ENCODE assay signal across 11 cellular contexts in genomic region chr2:58107803-58108710, GRCh38.
DNase-seq lines count a peak whose midpoint lies in the region; ATAC-seq and TF ChIP-seq lines count a peak whose summit lies in the region.
"Had no signal": no experiment of that assay in that cellular context is flagged by ENCODE, and none has a peak within 500 bp of the region (broad histone marks: within the 10 kb centered on the region; RNA-seq: fewer than 3 reads in every experiment).

No MANE protein-coding gene starts in this region.

- ATAC-seq in upper lobe of left lung (ENCODE audit: low FRiP score in 2 of 2) (peak; percentile 80 to 89), HG02759 (IDR thresholded peaks at IDR 0.05; ENCODE audit: unreplicated experiment) (no peak)

- TF ChIP-seq CTCF in MCF 10A (IDR thresholded peaks at IDR 0.05; ENCODE audit: unreplicated experiment) (no peak), breast epithelium (IDR thresholded peaks at IDR 0.05) (no peak), upper lobe of left lung (IDR thresholded peaks at IDR 0.05) (no peak), endodermal cell (conservative IDR thresholded peaks at IDR 0.05) (no peak)

- peaks cover 46% of the 10 kb centered on the region for H3K4me1 Mint-ChIP-seq in MCF 10A (ENCODE audit: insufficient read depth, unreplicated experiment)
- peaks cover 13% of the 10 kb centered on the region for H3K4me1 Mint-ChIP-seq in endodermal cell
- peaks cover 12% of the 10 kb centered on the region for H3K4me1 Mint-ChIP-seq in activated T-helper 1 cell treated with anti-CD3 and anti-CD28 coated beads, Interleukin-12 subunit alpha, Interleukin-12 subunit beta, Interleukin-2, Interleukin-4 antibody, amounts not matched to agents 30 ng/mL and 10 ng/mL and 1 ng/mL, durations not matched to agents 14 hours and 24 hours and 36 hours (ENCODE audit: low read depth)

- H3K4me3 Mint-ChIP-seq in MCF 10A (ENCODE audit: unreplicated experiment) (peak overlapping the region; percentile 58), endodermal cell (no peak overlapping the region)
- no peak overlapping the region for H3K4me3 Mint-ChIP-seq in activated T-helper 1 cell treated with anti-CD3 and anti-CD28 coated beads, Interleukin-12 subunit alpha, Interleukin-12 subunit beta, Interleukin-2, Interleukin-4 antibody, amounts not matched to agents 30 ng/mL and 10 ng/mL and 1 ng/mL, durations not matched to agents 14 hours and 24 hours and 36 hours

- H3K27ac ChIP-seq in breast epithelium (no peak overlapping the region), upper lobe of left lung (peak overlapping the region; percentile 28 to 67 (median 48)), endodermal cell (ENCODE audit: low read depth, low read length) (no peak overlapping the region)

- no peaks in the 10 kb centered on the region for H3K9me3 Mint-ChIP-seq in MCF 10A (ENCODE audit: unreplicated experiment)
- H3K9me3 Mint-ChIP-seq in endodermal cell: no peaks in the 10 kb centered on the region
- no peaks in the 10 kb centered on the region for H3K9me3 Mint-ChIP-seq in activated T-helper 1 cell treated with anti-CD3 and anti-CD28 coated beads, Interleukin-12 subunit alpha, Interleukin-12 subunit beta, Interleukin-2, Interleukin-4 antibody, amounts not matched to agents 30 ng/mL and 10 ng/mL and 1 ng/mL, durations not matched to agents 14 hours and 24 hours and 36 hours

- H3K27me3 Mint-ChIP-seq in MCF 10A (ENCODE audit: insufficient read depth, unreplicated experiment) (no peaks in the 10 kb centered on the region), endodermal cell (ENCODE audit: insufficient read depth) (no peaks in the 10 kb centered on the region)
- H3K27me3 Mint-ChIP-seq in activated T-helper 1 cell treated with anti-CD3 and anti-CD28 coated beads, Interleukin-12 subunit alpha, Interleukin-12 subunit beta, Interleukin-2, Interleukin-4 antibody, amounts not matched to agents 30 ng/mL and 10 ng/mL and 1 ng/mL, durations not matched to agents 14 hours and 24 hours and 36 hours (ENCODE audit: insufficient read depth): no peaks in the 10 kb centered on the region

- H3K27ac Mint-ChIP-seq in MCF 10A (ENCODE audit: low read depth, unreplicated experiment) (peak overlapping the region; percentile 89), endodermal cell (no peak overlapping the region)
- no peak overlapping the region for H3K27ac Mint-ChIP-seq in activated T-helper 1 cell treated with anti-CD3 and anti-CD28 coated beads, Interleukin-12 subunit alpha, Interleukin-12 subunit beta, Interleukin-2, Interleukin-4 antibody, amounts not matched to agents 30 ng/mL and 10 ng/mL and 1 ng/mL, durations not matched to agents 14 hours and 24 hours and 36 hours

- H3K9me3 ChIP-seq in breast epithelium: no peaks in the 10 kb centered on the region
- H3K9me3 ChIP-seq in upper lobe of left lung: no peaks in the 10 kb centered on the region
- H3K9me3 ChIP-seq in endodermal cell (ENCODE audit: control insufficient read depth, low read length): no peaks in the 10 kb centered on the region

- H3K4me1 ChIP-seq in breast epithelium: no peaks in the 10 kb centered on the region
- peaks cover 0 to 10% (median 5%) of the 10 kb centered on the region in 4 donors for H3K4me1 ChIP-seq in upper lobe of left lung
- no peaks in the 10 kb centered on the region for H3K4me1 ChIP-seq in endodermal cell (ENCODE audit: control insufficient read depth, insufficient read depth, low read length)

- CTCF ChIA-PET in MCF 10A (lab: Yijun Ruan, JAX): no interaction called here

- H3K36me3 ChIP-seq in breast epithelium (no peaks in the 10 kb centered on the region), upper lobe of left lung (no peaks in the 10 kb centered on the region), endodermal cell (ENCODE audit: control insufficient read depth, insufficient read depth, low read length) (no peaks in the 10 kb centered on the region)

- intact Hi-C loops in MCF 10A (cut with micrococcal nuclease) (loop anchor here (2.0 kb wide), 1 partner anchor 61 kb away; the partner anchor contains the start of gene VRK2), breast epithelium (cut with DNase I; ENCODE audit: low total_unique reads) (loop anchor here (5.0 kb wide), 1 partner anchor 79 kb away; no protein-coding TSS in a partner anchor)
- intact Hi-C loops in activated T-helper 1 cell treated with anti-CD3 and anti-CD28 coated beads, Interleukin-12 subunit alpha, Interleukin-12 subunit beta, Interleukin-2, Interleukin-4 antibody, amounts not matched to agents 30 ng/mL and 10 ng/mL and 1 ng/mL, durations not matched to agents 14 hours and 24 hours and 36 hours (cut with micrococcal nuclease): no loop called here

- H3K9ac ChIP-seq in endodermal cell (ENCODE audit: extremely low read depth, low read length, poor library complexity, severe bottlenecking): no peak overlapping the region

- no peak overlapping the region for H3K4me3 ChIP-seq in breast epithelium
- no peak overlapping the region for H3K4me3 ChIP-seq in upper lobe of left lung
- H3K4me3 ChIP-seq in endodermal cell (ENCODE audit: low read length): no peak overlapping the region

- BruUV-seq in MCF 10A (replicated peaks; lab: Mats Ljungman, UMichigan): TSS peak; percentile 89

- peaks cover 19% of the 10 kb centered on the region for H3K36me3 Mint-ChIP-seq in MCF 10A (ENCODE audit: insufficient read depth, unreplicated experiment)
- H3K36me3 Mint-ChIP-seq in endodermal cell (ENCODE audit: low read depth): peaks cover 1% of the 10 kb centered on the region
- H3K36me3 Mint-ChIP-seq in activated T-helper 1 cell treated with anti-CD3 and anti-CD28 coated beads, Interleukin-12 subunit alpha, Interleukin-12 subunit beta, Interleukin-2, Interleukin-4 antibody, amounts not matched to agents 30 ng/mL and 10 ng/mL and 1 ng/mL, durations not matched to agents 14 hours and 24 hours and 36 hours (ENCODE audit: low read depth): no peaks in the 10 kb centered on the region

- POLR2A ChIA-PET in MCF 10A (lab: Yijun Ruan, JAX): interaction anchor here (0.5 to 4.0 kb wide), 14 partner anchors 9 to 608 kb away, joined by 3 to 38 read pairs (median 4); partner anchors contain the start of gene VRK2

- DNase-seq in MCF 10A (ENCODE audit: unreplicated experiment) (peak; percentile 97), breast epithelium (ENCODE audit: low spot score in 2 of 2) (no peak), SW 1271 (lab: John Stamatoyannopoulos, UW) (peak; percentile 68 to 82), glomerular endothelial cell (ENCODE audit: extremely low read depth, low read depth, low spot score) (peak; percentile 12), upper lobe of left lung (peak in 1 of 2 donors; percentile 43), endodermal cell (no peak)
- no peak for DNase-seq in activated T-helper 1 cell treated with anti-CD3 and anti-CD28 coated beads, Interleukin-12 subunit alpha, Interleukin-12 subunit beta, Interleukin-2, Interleukin-4 antibody, amounts not matched to agents 30 ng/mL and 10 ng/mL and 1 ng/mL, durations not matched to agents 14 hours and 24 hours and 36 hours (ENCODE audit: low spot score)
- DNase-seq: activated naive CD4-positive, alpha-beta T cell treated with Interleukin-2 at 50 U/mL for 16 hours; midbrain; stimulated activated naive CD4-positive, alpha-beta T cell had no signal

- TF ChIP-seq POLR2A in breast epithelium (IDR thresholded peaks at IDR 0.05) (no peak), upper lobe of left lung (IDR thresholded peaks at IDR 0.05) (peak in 1 of 4 donors; percentile 34)

- WGBS in upper lobe of left lung, 2 donors: 61 to 73% methylated on average over 10 of the region's 10 CpGs
- 90 to 95% methylated on average over 7 to 10 of the region's 10 CpGs for WGBS in endodermal cell (ENCODE audit: insufficient coverage in 1 of 2, insufficient read length in 1 of 2), 2 experiments

- H3K27me3 ChIP-seq in breast epithelium (no peaks in the 10 kb centered on the region), upper lobe of left lung (no peaks in the 10 kb centered on the region), endodermal cell (ENCODE audit: control insufficient read depth, insufficient read depth, low read length, poor library complexity, severe bottlenecking) (no peaks in the 10 kb centered on the region)

- peak in 2 of 4 donors; percentile 48 to 61 for TF ChIP-seq EP300 in upper lobe of left lung (IDR thresholded peaks at IDR 0.05)

Comparison
In these comparisons a context has a peak if more than half of its experiments do, and no peak if none do; other contexts are left out.
1. DNase-seq: peak in MCF 10A (single experiment), SW 1271 (2 of 2) and glomerular endothelial cell (single experiment); none in breast epithelium (0 of 2), endodermal cell (single experiment) and activated T-helper 1 cell treated with anti-CD3 and anti-CD28 coated beads, Interleukin-12 subunit alpha, Interleukin-12 subunit beta, Interleukin-2, Interleukin-4 antibody, amounts not matched to agents 30 ng/mL and 10 ng/mL and 1 ng/mL, durations not matched to agents 14 hours and 24 hours and 36 hours (single experiment).
2. H3K27ac ChIP-seq: peak in upper lobe of left lung (4 of 4); none in breast epithelium (0 of 2) and endodermal cell (single experiment).